Comparison of ENCODE assay signal across 20 cellular contexts in genomic region chr21:42437786-42438185, GRCh38. TPM values are rescaled to one million over a fixed set of nuclear protein-coding genes. Genes with fewer than 3 reads are reported as not detected.
DNase-seq lines count a peak whose midpoint lies in the region; ATAC-seq and TF ChIP-seq lines count a peak whose summit lies in the region.
"Had no signal": no experiment of that assay in that cellular context is flagged by ENCODE, and none has a peak within 500 bp of the region (broad histone marks: within the 10 kb centered on the region; RNA-seq: fewer than 3 reads in every experiment).

No MANE protein-coding gene starts in this region.

- no CpG with 5 or more reads among the region's 8 CpGs for WGBS in trophoblast cell (ENCODE audit: extremely low coverage, insufficient coverage, insufficient read length)

- TF ChIP-seq CTCF in GM23338 (conservative IDR thresholded peaks at IDR 0.05; ENCODE audit: low read depth in 2 of 2) (no peak), PC-3 (conservative IDR thresholded peaks at IDR 0.05; ENCODE audit: low read depth, low read length) (no peak), endothelial cell (IDR thresholded peaks at IDR 0.05; ENCODE audit: unreplicated experiment) (no peak)

- H2AFZ ChIP-seq in GM23338 (no peak overlapping the region), PC-3 (ENCODE audit: low read length) (no peak overlapping the region), trophoblast cell (ENCODE audit: insufficient read depth, low read length, poor library complexity) (no peak overlapping the region)

- H3K9me3 Mint-ChIP-seq in GM23338 (peaks cover 16% of the 10 kb centered on the region), endothelial cell (ENCODE audit: unreplicated experiment) (no peaks in the 10 kb centered on the region)
- H3K9me3 Mint-ChIP-seq: activated naive CD4-positive, alpha-beta T cell treated with anti-CD3 and anti-CD28 coated beads, Interleukin-2, amount 10 ng/mL, durations not matched to agents 7 days and 5 days had no signal

- no peak overlapping the region for H2BK5ac ChIP-seq in trophoblast cell (ENCODE audit: low read depth, low read length, poor library complexity)

- H3F3A ChIP-seq in GM23338 (replicated peaks; ENCODE audit: low read depth) (no peaks in the 10 kb centered on the region), PC-3 (ENCODE audit: low read length, unreplicated experiment) (no peaks in the 10 kb centered on the region)

- no TSS peak for BruUV-seq in PC-3 (replicated peaks; lab: Mats Ljungman, UMichigan)

- no peak overlapping the region for H4K8ac ChIP-seq in trophoblast cell (ENCODE audit: low read depth, low read length)

- no peaks in the 10 kb centered on the region for H3K79me2 ChIP-seq in GM23338 (replicated peaks; ENCODE audit: insufficient read depth)
- H3K79me2 ChIP-seq in PC-3 (ENCODE audit: low read length): no peaks in the 10 kb centered on the region
- no peaks in the 10 kb centered on the region for H3K79me2 ChIP-seq in trophoblast cell (ENCODE audit: control insufficient read depth, insufficient read depth, low read length, poor library complexity)

- H2BK120ac ChIP-seq in trophoblast cell (ENCODE audit: insufficient read depth, low read length, poor library complexity): no peak overlapping the region

- no peak overlapping the region for H3K4me3 Mint-ChIP-seq in GM23338
- H3K4me3 Mint-ChIP-seq in endothelial cell (ENCODE audit: unreplicated experiment): no peak overlapping the region
- H3K4me3 Mint-ChIP-seq: activated B cell treated with CpG ODN at 0.5 μM for 24 hours; activated CD8-positive, alpha-beta memory T cell treated with anti-CD3 and anti-CD28 coated beads, Interleukin-2, amount 10 ng/mL, durations not matched to agents 7 days and 5 days; activated naive CD4-positive, alpha-beta T cell treated with anti-CD3 and anti-CD28 coated beads, Interleukin-2, amount 10 ng/mL, durations not matched to agents 7 days and 5 days had no signal

- H3K4me1 Mint-ChIP-seq in GM23338: no peaks in the 10 kb centered on the region
- H3K4me1 Mint-ChIP-seq in endothelial cell (ENCODE audit: unreplicated experiment): no peaks in the 10 kb centered on the region

- H3K79me1 ChIP-seq in trophoblast cell (ENCODE audit: low read length): no peaks in the 10 kb centered on the region

- no peak overlapping the region for H4K12ac ChIP-seq in trophoblast cell (ENCODE audit: low read depth, low read length)

- H3K27ac ChIP-seq in GM23338 (ENCODE audit: low read depth): no peak overlapping the region
- no peak overlapping the region for H3K27ac ChIP-seq in PC-3 (ENCODE audit: low read length)
- no peak overlapping the region for H3K27ac ChIP-seq in trophoblast cell (ENCODE audit: low read depth, low read length)
- H3K27ac ChIP-seq: pancreas, Peyer's patch had no signal

- H3K23ac ChIP-seq in trophoblast cell (ENCODE audit: low read length): no peak overlapping the region

- H2BK12ac ChIP-seq in trophoblast cell (ENCODE audit: low read length): no peak overlapping the region

- H3K27me3 ChIP-seq in GM23338 (ENCODE audit: insufficient read depth) (no peaks in the 10 kb centered on the region), PC-3 (ENCODE audit: low read length) (no peaks in the 10 kb centered on the region), trophoblast cell (ENCODE audit: insufficient read depth, low read length) (no peaks in the 10 kb centered on the region)
- H3K27me3 ChIP-seq: pancreas, Peyer's patch had no signal

- intact Hi-C loops in PC-3 (cut with micrococcal nuclease): no loop called here

- H3K9ac ChIP-seq in PC-3 (ENCODE audit: low read length): no peak overlapping the region
- no peak overlapping the region for H3K9ac ChIP-seq in trophoblast cell (ENCODE audit: low read length)

- H3K27me3 Mint-ChIP-seq in GM23338 (ENCODE audit: insufficient read depth, low read depth, poor library complexity) (peaks cover 4% of the 10 kb centered on the region), endothelial cell (ENCODE audit: unreplicated experiment) (peaks cover 15% of the 10 kb centered on the region)
- H3K27me3 Mint-ChIP-seq: activated CD8-positive, alpha-beta memory T cell treated with anti-CD3 and anti-CD28 coated beads, Interleukin-2, amount 10 ng/mL, durations not matched to agents 7 days and 5 days; activated naive CD4-positive, alpha-beta T cell treated with anti-CD3 and anti-CD28 coated beads, Interleukin-2, amount 10 ng/mL, durations not matched to agents 7 days and 5 days had no signal

- ATAC-seq in GM23338 (peak; percentile 85), PC-3 (peak; percentile 54), HG02678 (IDR thresholded peaks at IDR 0.05; ENCODE audit: unreplicated experiment) (no peak)
- ATAC-seq: activated CD8-positive, alpha-beta memory T cell treated with anti-CD3 and anti-CD28 coated beads, Interleukin-2, amount 10 ng/mL, durations not matched to agents 7 days and 5 days; mucosa of descending colon had no signal

- no peak overlapping the region for H2AK5ac ChIP-seq in trophoblast cell (ENCODE audit: low read length)

- DNase-seq in GM23338 (ENCODE audit: low spot score) (peak; percentile 34), PC-3 (peak; percentile 28), endothelial cell (ENCODE audit: low spot score) (peak; percentile 62), trophoblast cell (peak; percentile 38 to 57), epidermal melanocyte (ENCODE audit: insufficient read length, low spot score) (no peak), OCI-M2 (lab: John Stamatoyannopoulos, UW; ENCODE audit: unreplicated experiment) (no peak)
- DNase-seq in activated CD4-positive, CD25-positive, alpha-beta regulatory T cell treated with anti-CD3 and anti-CD28 coated beads, Interleukin-2, amount 50 U/mL, for 72 hours: no peak
- DNase-seq: activated CD8-positive, alpha-beta memory T cell treated with anti-CD3 and anti-CD28 coated beads, Interleukin-2, amount 10 ng/mL, durations not matched to agents 7 days and 5 days; central memory CD4-positive, alpha-beta T cell; DMS53; NCI-H1694; NCI-H526; pancreas; Peyer's patch had no signal

- H3K36me3 ChIP-seq in GM23338 (ENCODE audit: insufficient read depth): no peaks in the 10 kb centered on the region
- no peaks in the 10 kb centered on the region for H3K36me3 ChIP-seq in PC-3 (ENCODE audit: low read depth, low read length)
- H3K36me3 ChIP-seq in trophoblast cell (ENCODE audit: control insufficient read depth in 1 of 2, insufficient read depth in 2 of 2, low read length in 2 of 2): no peaks in the 10 kb centered on the region
- H3K36me3 ChIP-seq: pancreas, Peyer's patch had no signal

- H3K4me2 ChIP-seq in GM23338: no peak overlapping the region
- no peak overlapping the region for H3K4me2 ChIP-seq in PC-3 (ENCODE audit: low read length)
- H3K4me2 ChIP-seq in trophoblast cell (ENCODE audit: low read length): no peak overlapping the region

- CTCF ChIA-PET in PC-3 (lab: Charles Lee): no interaction called here

- no peak overlapping the region for H3K18ac ChIP-seq in trophoblast cell (ENCODE audit: low read length)

- H3K9me2 ChIP-seq in GM23338 (ENCODE audit: insufficient read depth): no peaks in the 10 kb centered on the region
- H3K9me2 ChIP-seq in PC-3 (replicated peaks; ENCODE audit: low read length): no peaks in the 10 kb centered on the region

- POLR2A ChIA-PET in PC-3 (lab: Charles Lee; ENCODE audit: unreplicated experiment): no interaction called here

- H3K14ac ChIP-seq in trophoblast cell (ENCODE audit: low read length): no peak overlapping the region

- no peaks in the 10 kb centered on the region for H3K4me1 ChIP-seq in GM23338 (ENCODE audit: insufficient read depth)
- no peaks in the 10 kb centered on the region for H3K4me1 ChIP-seq in PC-3 (ENCODE audit: insufficient read depth, low read length)
- no peaks in the 10 kb centered on the region for H3K4me1 ChIP-seq in trophoblast cell (ENCODE audit: control insufficient read depth in 1 of 2, insufficient read depth in 2 of 2, low read length in 2 of 2)
- H3K4me1 ChIP-seq: pancreas had no signal

- H3K27ac Mint-ChIP-seq in GM23338 (no peak overlapping the region), endothelial cell (ENCODE audit: unreplicated experiment) (no peak overlapping the region)
- H3K27ac Mint-ChIP-seq: activated B cell treated with CpG ODN at 0.5 μM for 24 hours; activated naive CD4-positive, alpha-beta T cell treated with anti-CD3 and anti-CD28 coated beads, Interleukin-2, amount 10 ng/mL, durations not matched to agents 7 days and 5 days had no signal

- H3K4me3 ChIP-seq in GM23338 (no peak overlapping the region), PC-3 (ENCODE audit: low read length) (no peak overlapping the region), trophoblast cell (ENCODE audit: low read depth, low read length) (no peak overlapping the region)
- H3K4me3 ChIP-seq: mucosa of descending colon, pancreas, Peyer's patch had no signal

- no peak overlapping the region for H3K4ac ChIP-seq in trophoblast cell (ENCODE audit: low read depth, low read length)

- no peaks in the 10 kb centered on the region for H4K20me1 ChIP-seq in GM23338 (replicated peaks; ENCODE audit: insufficient read depth)
- no peaks in the 10 kb centered on the region for H4K20me1 ChIP-seq in PC-3 (ENCODE audit: low read length)

- H3K9me3 ChIP-seq in PC-3 (ENCODE audit: low read length) (no peaks in the 10 kb centered on the region), trophoblast cell (ENCODE audit: insufficient read depth, low read depth, low read length) (peaks cover 6% of the 10 kb centered on the region)
- H3K9me3 ChIP-seq: pancreas had no signal

- no peak overlapping the region for H4K91ac ChIP-seq in trophoblast cell (ENCODE audit: low read depth, low read length)

- H3K36me3 Mint-ChIP-seq in GM23338 (ENCODE audit: low read depth) (no peaks in the 10 kb centered on the region), endothelial cell (ENCODE audit: low read depth, unreplicated experiment) (peaks cover 4% of the 10 kb centered on the region)

TF ChIP-seq in GM23338, 12 proteins besides CTCF, POLR2A, EP300 and RAD21 (continues in another document):
- TF ChIP-seq JUNB (IDR thresholded peaks at IDR 0.05; ENCODE audit: unreplicated experiment) (no peak), EZH2 (IDR thresholded peaks at IDR 0.05; ENCODE audit: low read depth, unreplicated experiment) (no peak), POLR2AphosphoS5 (IDR thresholded peaks at IDR 0.05; ENCODE audit: low read depth) (no peak)

RNA-seq across cellular contexts. Expression of gene UBASH3A, which starts 34.1 kb away (rescaled TPM):
- not detected in 2 replicates for total RNA-seq in GM23338 (2014; rRNA removed; shearing (Covaris generic))
- not detected in 2 replicates for polyA plus RNA-seq in GM23338 (2016; fragmentation: Nextera tagmentation; extraction: Ambion mirVana)
- total RNA-seq in PC-3 (2014; rRNA removed) (1.0 TPM in 1 of 2 replicates, not detected in the other), endothelial cell (ENCODE audit: unreplicated experiment) (not detected)
- 0.01 TPM in 1 of 2 replicates, not detected in the other for polyA plus RNA-seq in trophoblast cell (2013)
- total RNA-seq: activated B cell treated with CpG ODN at 0.5 μM for 24 hours, LHCN-M2 had no signal
- polyA plus RNA-seq: BJ had no signal

RNA-seq across cellular contexts. Expression of gene TMPRSS3, which starts 41.9 kb away (rescaled TPM):
- total RNA-seq in GM23338 (2014; rRNA removed; shearing (Covaris generic)): 0.17 TPM in 1 of 2 replicates, not detected in the other
- polyA plus RNA-seq in GM23338 (2016; fragmentation: Nextera tagmentation; extraction: Ambion mirVana): not detected in 2 replicates
- total RNA-seq in PC-3 (2014; rRNA removed) (not detected in 2 replicates), endothelial cell (ENCODE audit: unreplicated experiment) (not detected)
- polyA plus RNA-seq in trophoblast cell (2013): 0.08 and 0.18 TPM in 2 replicates
- total RNA-seq: activated B cell treated with CpG ODN at 0.5 μM for 24 hours, LHCN-M2 had no signal
- polyA plus RNA-seq: BJ had no signal

RNA-seq across cellular contexts. Expression of gene RSPH1, which starts 58.2 kb away (rescaled TPM):
- 0.12 TPM in 1 of 2 replicates, not detected in the other for total RNA-seq in GM23338 (2014; rRNA removed; shearing (Covaris generic))
- polyA plus RNA-seq in GM23338 (2016; fragmentation: Nextera tagmentation; extraction: Ambion mirVana): 0.23 and 1.4 TPM in 2 replicates
- total RNA-seq in PC-3 (2014; rRNA removed) (0.51 and 0.98 TPM in 2 replicates), endothelial cell (ENCODE audit: unreplicated experiment) (0.82 TPM)
- 0.12 and 0.17 TPM in 2 replicates for polyA plus RNA-seq in trophoblast cell (2013)
- total RNA-seq: activated CD8-positive, alpha-beta memory T cell treated with anti-CD3 and anti-CD28 coated beads, Interleukin-2, amount 10 ng/mL, durations not matched to agents 7 days and 5 days; LHCN-M2 had no signal

Comparison
In these comparisons a context has a peak if more than half of its experiments do, and no peak if none do; other contexts are left out.
1. DNase-seq: peak in GM23338 (single experiment), PC-3 (single experiment), endothelial cell (single experiment) and trophoblast cell (2 of 2); none in epidermal melanocyte (single experiment), OCI-M2 (single experiment) and activated CD4-positive, CD25-positive, alpha-beta regulatory T cell treated with anti-CD3 and anti-CD28 coated beads, Interleukin-2, amount 50 U/mL, for 72 hours (single experiment).